Comparison of ENCODE assay signal across 8 cellular contexts in genomic region chr4:93828332-93828829, GRCh38. TPM values are rescaled to one million over a fixed set of nuclear protein-coding genes. Genes with fewer than 3 reads are reported as not detected.
DNase-seq lines count a peak whose midpoint lies in the region; ATAC-seq lines count a peak whose summit lies in the region.

Gene ATOH1, plus strand, starts transcription at chr4:93828753. Its CDS starts 174 bp downstream, at chr4:93828927.

- H3K36me3 Mint-ChIP-seq in activated naive CD4-positive, alpha-beta T cell treated with anti-CD3 and anti-CD28 coated beads, Interleukin-2, amount 50 U/mL, for 24 hours, result no peaks in the 10 kb centered on the region
- peaks cover 2% of the 10 kb centered on the region for H3K36me3 Mint-ChIP-seq in T-helper 17 cell (ENCODE audit: low read depth)

- peak within 1 kb of the TSS; percentile 43 for H3K4me3 Mint-ChIP-seq in activated naive CD4-positive, alpha-beta T cell treated with anti-CD3 and anti-CD28 coated beads, Interleukin-2, amount 50 U/mL, for 24 hours
- peak within 1 kb of the TSS; percentile 78 for H3K4me3 Mint-ChIP-seq in T-helper 17 cell

- no peaks in the 10 kb centered on the region for H3K9me3 ChIP-seq in T-helper 17 cell (ENCODE audit: control insufficient read depth, low read length, poor library complexity, severe bottlenecking)

- H3K9me3 Mint-ChIP-seq in activated naive CD4-positive, alpha-beta T cell treated with anti-CD3 and anti-CD28 coated beads, Interleukin-2, amount 50 U/mL, for 24 hours, result no peaks in the 10 kb centered on the region

- DNase-seq in activated naive CD4-positive, alpha-beta T cell treated with anti-CD3 and anti-CD28 coated beads, Interleukin-2, amount 50 U/mL, for 16 hours, result no peak
- no peak for DNase-seq in T-helper 17 cell
- peak; percentile 52 for DNase-seq in Right ventricle myocardium superior
- DNase-seq in sciatic nerve (ENCODE audit: low spot score), result peak; percentile 58
- DNase-seq in GM19238 (ENCODE audit: insufficient read length, low spot score), result no peak

- H3K27me3 Mint-ChIP-seq in activated naive CD4-positive, alpha-beta T cell treated with anti-CD3 and anti-CD28 coated beads, Interleukin-2, amount 50 U/mL, for 24 hours, result peaks cover 51% of the 10 kb centered on the region
- peaks cover 75% of the 10 kb centered on the region for H3K27me3 Mint-ChIP-seq in T-helper 17 cell

- H3K27ac Mint-ChIP-seq in activated naive CD4-positive, alpha-beta T cell treated with anti-CD3 and anti-CD28 coated beads, Interleukin-2, amount 50 U/mL, for 24 hours, result no peak within 1 kb of the TSS
- H3K27ac Mint-ChIP-seq in T-helper 17 cell, result no peak within 1 kb of the TSS

- ATAC-seq in T-helper 17 cell (no peak), Right ventricle myocardium superior (ENCODE audit: poor library complexity) (peak; percentile 85), sciatic nerve (peak; percentile 45), HG03457 (IDR thresholded peaks at IDR 0.05; ENCODE audit: unreplicated experiment) (no peak), GM21526 (IDR thresholded peaks at IDR 0.05; ENCODE audit: low FRiP score, unreplicated experiment) (no peak)

- H3K4me1 Mint-ChIP-seq in activated naive CD4-positive, alpha-beta T cell treated with anti-CD3 and anti-CD28 coated beads, Interleukin-2, amount 50 U/mL, for 24 hours, result peaks cover 12% of the 10 kb centered on the region
- peaks cover 13% of the 10 kb centered on the region for H3K4me1 Mint-ChIP-seq in T-helper 17 cell

- intact Hi-C loops in Right ventricle myocardium superior (cut with DNase I) (no loop called here), sciatic nerve (cut with DNase I) (no loop called here)

RNA-seq across cellular contexts. Expression of gene ATOH1, which starts in this region (rescaled TPM):
- not detected for total RNA-seq in T-helper 17 cell
- not detected for total RNA-seq in Right ventricle myocardium superior
- not detected for total RNA-seq in sciatic nerve

Comparison
In these comparisons a context has a peak if more than half of its experiments do, and no peak if none do; other contexts are left out.
1. Peak in DNase-seq and ATAC-seq in Right ventricle myocardium superior; RNA of the gene not detected or under 1 TPM.
2. Peak in DNase-seq and ATAC-seq in sciatic nerve; RNA of the gene not detected or under 1 TPM.